In genomic region chrX:153725832-153726285, GRCh38 we compare ENCODE assay signal across 8 cellular contexts. TPM values are rescaled to one million over a fixed set of nuclear protein-coding genes. Genes with fewer than 3 reads are reported as not detected.
DNase-seq lines count a peak whose midpoint lies in the region; ATAC-seq and TF ChIP-seq lines count a peak whose summit lies in the region.

No MANE protein-coding gene starts in this region.

- H3K4me1 ChIP-seq in ES-I3 (ENCODE audit: insufficient read depth, low read length) = peaks cover 21% of the 10 kb centered on the region; the same call in 1 of the 2 replicates
- peaks cover 35% of the 10 kb centered on the region for H3K4me1 ChIP-seq in SJSA1 (replicated peaks)
- H3K4me1 ChIP-seq in fibroblast of lung (ENCODE audit: control insufficient read depth, extremely low read depth, insufficient read depth, low read length) = peaks cover 10% of the 10 kb centered on the region
- no peaks in the 10 kb centered on the region for H3K4me1 ChIP-seq in foreskin keratinocyte

- H3K27ac ChIP-seq in SJSA1 (peak overlapping the region; percentile 69; the same call in 1 of the 2 replicates), fibroblast of lung (ENCODE audit: insufficient read depth, low read length) (peak overlapping the region; percentile 71), foreskin keratinocyte (no peak overlapping the region)

- H3K4me3 ChIP-seq in SJSA1 (no peak overlapping the region), fibroblast of lung (replicated peaks in 1 of 4; ENCODE audit: control extremely low read depth in 1 of 4, insufficient read depth in 1 of 4, low read depth in 3 of 4, low read length in 4 of 4) (peak overlapping the region in 1 of 4 experiments; percentile 38), skeletal muscle cell (ENCODE audit: low read depth, low read length) (peak overlapping the region; percentile 3)

- H3K4me2 ChIP-seq in fibroblast of lung (ENCODE audit: extremely low read depth, insufficient read depth, low read length) = peak overlapping the region; percentile 25

- H3K9me3 ChIP-seq in ES-I3 (ENCODE audit: control insufficient read depth, insufficient read depth, low read length) (no peaks in the 10 kb centered on the region), SJSA1 (replicated peaks) (no peaks in the 10 kb centered on the region), fibroblast of lung (ENCODE audit: control insufficient read depth, insufficient read depth, low read depth, low read length) (no peaks in the 10 kb centered on the region)

- DNase-seq in SJSA1 (ENCODE audit: low read depth in 1 of 2, low spot score in 2 of 2) = no peak
- DNase-seq in fibroblast of lung (ENCODE audit: low read depth in 2 of 2) = no peak
- DNase-seq in skeletal muscle cell (ENCODE audit: low read depth) = no peak
- no peak for DNase-seq in foreskin keratinocyte

- H3K27me3 ChIP-seq in SJSA1 (replicated peaks) = no peaks in the 10 kb centered on the region
- H3K27me3 ChIP-seq in fibroblast of lung (ENCODE audit: control insufficient read depth, insufficient read depth, low read length) = no peaks in the 10 kb centered on the region
- no peaks in the 10 kb centered on the region for H3K27me3 ChIP-seq in foreskin keratinocyte

- peaks cover 14% of the 10 kb centered on the region for H3K79me2 ChIP-seq in fibroblast of lung (ENCODE audit: control insufficient read depth, insufficient read depth, low read length)

- ATAC-seq in GM21423 (IDR thresholded peaks at IDR 0.05; ENCODE audit: unreplicated experiment) = no peak
- no peak for ATAC-seq in foreskin keratinocyte
- no peak for ATAC-seq in GM19455 (IDR thresholded peaks at IDR 0.05; ENCODE audit: unreplicated experiment)
- no peak for ATAC-seq in HG02981 (IDR thresholded peaks at IDR 0.05; ENCODE audit: unreplicated experiment)

- H3K9ac ChIP-seq in ES-I3 (ENCODE audit: low read depth, low read length) = peak overlapping the region; percentile 8; the same call in 1 of the 2 replicates
- no peak overlapping the region for H3K9ac ChIP-seq in fibroblast of lung (ENCODE audit: insufficient read depth, low read length)

- no peak for TF ChIP-seq CTCF in fibroblast of lung (conservative IDR thresholded peaks at IDR 0.05 in 1 of 2, IDR thresholded peaks at IDR 0.05 in 1 of 2; ENCODE audit: low read depth in 1 of 2, low read length in 2 of 2)
- no peak for TF ChIP-seq CTCF in foreskin keratinocyte (conservative IDR thresholded peaks at IDR 0.05)

- H2AFZ ChIP-seq in fibroblast of lung (ENCODE audit: low read length) = no peak overlapping the region

- H4K20me1 ChIP-seq in fibroblast of lung (ENCODE audit: control insufficient read depth, extremely low read depth, insufficient read depth, low read length) = no peaks in the 10 kb centered on the region

- peaks cover 7% of the 10 kb centered on the region for H3K36me3 ChIP-seq in ES-I3 (ENCODE audit: insufficient read depth, low read length)
- peaks cover 20% of the 10 kb centered on the region for H3K36me3 ChIP-seq in SJSA1
- H3K36me3 ChIP-seq in fibroblast of lung (ENCODE audit: control insufficient read depth, insufficient read depth, low read length) = no peaks in the 10 kb centered on the region

RNA-seq across cellular contexts. Expression of gene ABCD1, which starts 1.2 kb away (rescaled TPM):
- total RNA-seq in SJSA1 (2014; rRNA removed; shearing (Covaris generic)) = 9.9 and 10.3 TPM in 2 replicates
- total RNA-seq in fibroblast of lung (6.9 and 12.7 TPM in 2 replicates), foreskin keratinocyte (2.2 and 3.2 TPM in 2 replicates)
- polyA plus RNA-seq in fibroblast of lung (4.0 and 4.6 TPM in 2 replicates), foreskin keratinocyte (1.6 and 2.3 TPM in 2 replicates)
- 10.7 and 14.4 TPM in 2 replicates for polyA plus RNA-seq in fibroblast of lung (2012)
- 12.1 and 13.0 TPM in 2 replicates for polyA minus RNA-seq in fibroblast of lung (ENCODE audit: low replicate concordance)

RNA-seq across cellular contexts. Expression of gene BCAP31, which starts 1.7 kb away (rescaled TPM):
- total RNA-seq in SJSA1 (2014; rRNA removed; shearing (Covaris generic)) = 188 and 249 TPM in 2 replicates
- 94.8 and 133 TPM in 2 replicates for total RNA-seq in fibroblast of lung
- polyA plus RNA-seq in fibroblast of lung = 94.0 and 114 TPM in 2 replicates
- polyA plus RNA-seq in fibroblast of lung (2012) = 138 and 160 TPM in 2 replicates
- 160 and 202 TPM in 2 replicates for polyA minus RNA-seq in fibroblast of lung (ENCODE audit: low replicate concordance)
- total RNA-seq in foreskin keratinocyte = 239 and 289 TPM in 2 replicates
- polyA plus RNA-seq in foreskin keratinocyte = 275 and 350 TPM in 2 replicates

RNA-seq across cellular contexts. Expression of gene SLC6A8, which starts 38.1 kb away (rescaled TPM):
- total RNA-seq in SJSA1 (2014; rRNA removed; shearing (Covaris generic)) = 0.66 and 2.7 TPM in 2 replicates
- total RNA-seq in fibroblast of lung (9.8 and 11.1 TPM in 2 replicates), foreskin keratinocyte (40.0 and 43.4 TPM in 2 replicates)
- polyA plus RNA-seq in fibroblast of lung (7.7 and 13.2 TPM in 2 replicates), foreskin keratinocyte (34.2 and 34.8 TPM in 2 replicates)
- polyA plus RNA-seq in fibroblast of lung (2012) = 12.5 and 24.0 TPM in 2 replicates
- polyA minus RNA-seq in fibroblast of lung (ENCODE audit: low replicate concordance) = 44.6 and 70.2 TPM in 2 replicates

RNA-seq across cellular contexts. Expression of gene PLXNB3, which starts 38.2 kb away (rescaled TPM):
- total RNA-seq in SJSA1 (2014; rRNA removed; shearing (Covaris generic)) = 0.03 and 1.3 TPM in 2 replicates
- 1.0 and 4.3 TPM in 2 replicates for total RNA-seq in fibroblast of lung
- polyA plus RNA-seq in fibroblast of lung = 1.6 and 1.9 TPM in 2 replicates
- 2.6 and 3.4 TPM in 2 replicates for polyA plus RNA-seq in fibroblast of lung (2012)
- polyA minus RNA-seq in fibroblast of lung (ENCODE audit: low replicate concordance) = 8.6 and 9.2 TPM in 2 replicates
- 5.3 and 5.4 TPM in 2 replicates for total RNA-seq in foreskin keratinocyte
- 6.1 and 8.3 TPM in 2 replicates for polyA plus RNA-seq in foreskin keratinocyte

RNA-seq across cellular contexts. Expression of gene PNCK, which starts 52.2 kb away (rescaled TPM):
- total RNA-seq in SJSA1 (2014; rRNA removed; shearing (Covaris generic)) = not detected in 2 replicates
- total RNA-seq in fibroblast of lung (0.26 and 0.33 TPM in 2 replicates), foreskin keratinocyte (not detected in 2 replicates)
- polyA plus RNA-seq in fibroblast of lung (0.08 TPM in 1 of 2 replicates, not detected in the other), foreskin keratinocyte (0.07 and 0.15 TPM in 2 replicates)
- 0.10 TPM in 1 of 2 replicates, not detected in the other for polyA plus RNA-seq in fibroblast of lung (2012)
- polyA minus RNA-seq in fibroblast of lung (ENCODE audit: low replicate concordance) = not detected in 2 replicates
